ENCODE assay signal across 21 cellular contexts in the genomic region with DNA sequence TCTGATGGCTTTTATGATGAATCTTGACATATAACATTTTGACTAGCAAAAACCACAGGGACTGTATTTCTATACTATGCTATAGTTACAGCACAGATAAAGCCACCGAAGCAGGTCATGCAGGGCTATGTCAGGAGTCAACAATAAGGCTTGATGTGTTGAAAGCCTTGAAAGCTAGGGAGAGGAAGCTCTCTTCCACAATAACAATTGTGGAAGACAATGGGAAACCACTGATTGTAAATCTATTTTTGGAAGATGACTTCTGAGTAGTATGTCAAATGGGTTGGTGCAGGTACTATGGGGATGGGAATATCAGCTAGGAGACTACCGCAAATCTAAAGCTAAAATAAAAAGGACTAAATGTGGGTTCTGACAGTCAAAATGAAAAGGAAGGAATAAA.
"Had no signal": no experiment of that assay in that cellular context is flagged by ENCODE, and none has a peak within 500 bp of the region (broad histone marks: within the 10 kb centered on the region; RNA-seq: fewer than 3 reads in every experiment).

No MANE protein-coding gene starts in this region.

- ATAC-seq: PC-3, T-helper 17 cell had no signal

- H3K4me3 ChIP-seq: breast epithelium had no signal

- H3K4me3 Mint-ChIP-seq: activated B cell treated with CpG ODN at 0.5 μM for 24 hours; activated CD4-positive, alpha-beta T cell treated with anti-CD3 and anti-CD28 coated beads, Interleukin-2, amount 10 ng/mL, durations not matched to agents 24 days and 14 days; activated naive CD4-positive, alpha-beta T cell treated with anti-CD3 and anti-CD28 coated beads, Interleukin-2, amount 50 U/mL, for 24 hours; T-helper 17 cell had no signal

- DNase-seq: activated B cell treated with CpG ODN at 0.5 μM for 24 hours; activated CD4-positive, alpha-beta T cell treated with anti-CD3 and anti-CD28 coated beads for 1 hour; activated CD4-positive, alpha-beta T cell treated with anti-CD3 and anti-CD28 coated beads, Interleukin-2, amount 10 ng/mL, durations not matched to agents 24 days and 14 days; activated CD4-positive, alpha-beta T cell treated with anti-CD3 and anti-CD28 coated beads, Interleukin-2, amount 50 U/mL, for 48 hours; activated naive CD4-positive, alpha-beta T cell; activated T-cell treated with anti-CD3 and anti-CD28 coated beads for 4 hours; aorta; caudate nucleus; Karpas-422; MM.1S; NCI-H1092; NCI-H1417; NCI-H1930; NCI-H2107; NCI-H524; PC-3; SHP77 treated with DMSO at 0.1 percent for 48 hours; T-helper 17 cell; T-helper 9 cell had no signal

- H3K9me3 Mint-ChIP-seq: activated B cell treated with CpG ODN at 0.5 μM for 24 hours; activated CD4-positive, alpha-beta T cell treated with anti-CD3 and anti-CD28 coated beads, Interleukin-2, amount 10 ng/mL, durations not matched to agents 24 days and 14 days; activated naive CD4-positive, alpha-beta T cell treated with anti-CD3 and anti-CD28 coated beads, Interleukin-2, amount 50 U/mL, for 24 hours had no signal

- H3K27me3 Mint-ChIP-seq: activated B cell treated with CpG ODN at 0.5 μM for 24 hours; activated CD4-positive, alpha-beta T cell treated with anti-CD3 and anti-CD28 coated beads, Interleukin-2, amount 10 ng/mL, durations not matched to agents 24 days and 14 days; activated naive CD4-positive, alpha-beta T cell treated with anti-CD3 and anti-CD28 coated beads, Interleukin-2, amount 50 U/mL, for 24 hours; T-helper 17 cell had no signal

- H3K9me3 ChIP-seq: breast epithelium had no signal

- H3K27me3 ChIP-seq: breast epithelium had no signal

- H3K27ac ChIP-seq: breast epithelium had no signal

- H3K27ac Mint-ChIP-seq: activated B cell treated with CpG ODN at 0.5 μM for 24 hours; activated CD4-positive, alpha-beta T cell treated with anti-CD3 and anti-CD28 coated beads, Interleukin-2, amount 10 ng/mL, durations not matched to agents 24 days and 14 days; activated naive CD4-positive, alpha-beta T cell treated with anti-CD3 and anti-CD28 coated beads, Interleukin-2, amount 50 U/mL, for 24 hours; T-helper 17 cell had no signal

- H3K36me3 ChIP-seq: breast epithelium had no signal
